Comparison of ENCODE assay signal across 7 cellular contexts in genomic region chr16:74423721-74424120, GRCh38. TPM values are rescaled to one million over a fixed set of nuclear protein-coding genes. Genes with fewer than 3 reads are reported as not detected.
"Had no signal": no experiment of that assay in that cellular context is flagged by ENCODE, and none has a peak within 500 bp of the region (broad histone marks: within the 10 kb centered on the region; RNA-seq: fewer than 3 reads in every experiment).

No MANE protein-coding gene starts in this region.

RNA-seq across cellular contexts. Expression of gene CLEC18B, which starts 2.4 kb away (rescaled TPM):
- total RNA-seq: RPMI7951, SJCRH30, SJSA1, SK-MEL-5 had no signal

RNA-seq across cellular contexts. Expression of gene NPIPB15, which starts 47.6 kb away (rescaled TPM):
- total RNA-seq: PC-3, Right ventricle myocardium inferior, Right ventricle myocardium superior, RPMI7951, SK-MEL-5 had no signal
